Comparison of ENCODE assay signal across 15 cellular contexts in the genomic region with DNA sequence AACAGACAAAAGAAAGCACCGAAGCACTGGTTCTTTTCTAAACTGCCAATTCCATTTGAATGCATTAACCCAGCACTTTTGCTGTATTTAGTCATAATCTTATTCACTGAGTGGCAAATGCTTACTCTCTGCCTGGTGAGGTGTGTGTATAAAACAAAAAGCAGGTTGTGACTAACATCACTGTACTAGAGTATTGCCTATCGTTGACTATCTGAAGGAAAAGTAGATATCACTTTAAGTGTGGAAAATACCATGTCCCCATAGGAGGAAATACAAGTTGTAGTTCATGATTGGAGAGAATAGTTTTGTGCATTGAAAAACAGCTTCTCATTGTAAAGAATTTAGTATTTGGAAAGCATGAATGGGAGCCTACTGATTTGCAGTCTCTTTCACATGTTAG. TPM values are rescaled to one million over a fixed set of nuclear protein-coding genes. Genes with fewer than 3 reads are reported as not detected.
A peak's percentile ranks its signal among the peaks of the same experiment; 100 is the strongest.
DNase-seq lines count a peak whose midpoint lies in the region; ATAC-seq, FAIRE-seq and TF ChIP-seq lines count a peak whose summit lies in the region.
"Had no signal": no experiment of that assay in that cellular context is flagged by ENCODE, and none has a peak within 500 bp of the region (broad histone marks: within the 10 kb centered on the region; RNA-seq: fewer than 3 reads in every experiment).

No MANE protein-coding gene starts in this region.

- BruUV-seq in endothelial cell of umbilical vein (replicated peaks; lab: Mats Ljungman, UMichigan) = no TSS peak

- H3K27me3 Mint-ChIP-seq in activated naive CD4-positive, alpha-beta T cell treated with anti-CD3 and anti-CD28 coated beads for 36 hours (ENCODE audit: low read depth) = no peaks in the 10 kb centered on the region

- H3K27me3 ChIP-seq in Peyer's patch = no peaks in the 10 kb centered on the region
- no peaks in the 10 kb centered on the region for H3K27me3 ChIP-seq in endothelial cell of umbilical vein (ENCODE audit: control insufficient read depth in 2 of 2, insufficient read depth in 2 of 2, low read length in 2 of 2)
- H3K27me3 ChIP-seq in neuron (ENCODE audit: insufficient read depth, low read length) = no peaks in the 10 kb centered on the region

- no peak for ATAC-seq in HG03342 (IDR thresholded peaks at IDR 0.05; ENCODE audit: unreplicated experiment)

- peaks cover 0 to 34% (median 0%) of the 10 kb centered on the region in 4 donors for H3K4me1 ChIP-seq in Peyer's patch
- H3K4me1 ChIP-seq in endothelial cell of umbilical vein (ENCODE audit: control insufficient read depth, extremely low read depth, insufficient read depth, low read length) = peaks cover 46% of the 10 kb centered on the region
- H3K4me1 ChIP-seq in neuron (ENCODE audit: insufficient read depth, low read length) = peaks cover 51% of the 10 kb centered on the region

- H3K27ac Mint-ChIP-seq in activated naive CD4-positive, alpha-beta T cell treated with anti-CD3 and anti-CD28 coated beads for 36 hours = no peak overlapping the region

- H3K27ac ChIP-seq in Peyer's patch (peak overlapping the region in 3 of 4 donors; percentile 75 to 100 (median 96)), endothelial cell of umbilical vein (ENCODE audit: insufficient read depth, low read depth, low read length) (peak overlapping the region; percentile 80)

- H3K4me1 Mint-ChIP-seq in activated naive CD4-positive, alpha-beta T cell treated with anti-CD3 and anti-CD28 coated beads for 36 hours (ENCODE audit: low read depth) = peaks cover 32% of the 10 kb centered on the region

- CTCF ChIA-PET in AG04449 (lab: Yijun Ruan, JAX) (interaction anchor here (2.6 kb wide), 1 partner anchor 47 kb away, joined by 19 read pairs; no protein-coding TSS in a partner anchor), endothelial cell of umbilical vein (lab: Charles Lee) (interaction anchor here (0.8 to 5.2 kb wide), 5 partner anchors 10 to 97 kb away, joined by 3 to 62 read pairs (median 4); no protein-coding TSS in a partner anchor)
- CTCF ChIA-PET in activated naive CD4-positive, alpha-beta T cell treated with anti-CD3 and anti-CD28 coated beads for 36 hours (lab: Charles Lee) = no interaction called here

- H3K79me2 ChIP-seq in endothelial cell of umbilical vein (ENCODE audit: control insufficient read depth, insufficient read depth, low read length) = peaks cover 77% of the 10 kb centered on the region

- TF ChIP-seq CTCF in AG04449 (IDR thresholded peaks at IDR 0.05; ENCODE audit: insufficient read depth, low read length, missing control alignments) (no peak), Peyer's patch (IDR thresholded peaks at IDR 0.05) (no peak), endothelial cell of umbilical vein (IDR thresholded peaks at IDR 0.05; ENCODE audit: extremely low read depth in 1 of 2, insufficient read depth in 1 of 2, low read depth in 1 of 2, low read length in 2 of 2) (no peak)

- POLR2A ChIA-PET in AG04449 (lab: Yijun Ruan, JAX) (no interaction called here), endothelial cell of umbilical vein (lab: Charles Lee) (interaction anchor here (1.1 kb wide), 1 partner anchor 99 kb away, joined by 4 read pairs; no protein-coding TSS in a partner anchor)

- peaks cover 0 to 3% (median 0%) of the 10 kb centered on the region in 4 donors for H3K9me3 ChIP-seq in Peyer's patch
- no peaks in the 10 kb centered on the region for H3K9me3 ChIP-seq in endothelial cell of umbilical vein (replicated peaks; ENCODE audit: control insufficient read depth, insufficient read depth, low read length)
- no peaks in the 10 kb centered on the region for H3K9me3 ChIP-seq in neuron (ENCODE audit: low read length)

- no peak for DNase-seq in AG04449 (ENCODE audit: low read depth, low spot score)
- DNase-seq in Peyer's patch = no peak
- peak; percentile 62 for DNase-seq in endothelial cell of umbilical vein (ENCODE audit: low read depth, low spot score)
- DNase-seq in middle frontal gyrus (ENCODE audit: extremely low spot score, low spot score) = no peak
- no peak for DNase-seq in activated naive CD4-positive, alpha-beta T cell (lab: John Stamatoyannopoulos, UW)
- no peak for DNase-seq in activated naive CD4-positive, alpha-beta T cell treated with anti-CD3 and anti-CD28 coated beads for 36 hours
- DNase-seq: activated CD4-positive, CD25-positive, alpha-beta regulatory T cell; NCI-H446 treated with DMSO at 0.1 percent for 48 hours had no signal

- H3K4me2 ChIP-seq in endothelial cell of umbilical vein (ENCODE audit: insufficient read depth, low read length) = peak overlapping the region; percentile 96

- H3K4me3 ChIP-seq in AG04449 (ENCODE audit: low read depth, low read length) = peak overlapping the region; percentile 50
- peak overlapping the region in 2 of 4 donors; percentile 92 to 99 for H3K4me3 ChIP-seq in Peyer's patch
- peak overlapping the region; percentile 60 to 99 (median 98) for H3K4me3 ChIP-seq in endothelial cell of umbilical vein (replicated peaks in 1 of 3; ENCODE audit: insufficient read depth in 1 of 3, low read depth in 1 of 3, low read length in 3 of 3)
- peak overlapping the region; percentile 79 for H3K4me3 ChIP-seq in neuron (ENCODE audit: low read length)
- H3K4me3 ChIP-seq: lung had no signal

- H3K36me3 ChIP-seq in Peyer's patch (peaks cover 0 to 11% (median 0%) of the 10 kb centered on the region in 3 donors), endothelial cell of umbilical vein (ENCODE audit: control insufficient read depth in 2 of 2, extremely low read depth in 1 of 2, insufficient read depth in 2 of 2, low read length in 2 of 2) (peaks cover 0 to 12% of the 10 kb centered on the region in 2 experiments), neuron (ENCODE audit: insufficient read depth, low read length) (peaks cover 6% of the 10 kb centered on the region)

- TF ChIP-seq POLR2A in Peyer's patch (IDR thresholded peaks at IDR 0.05) = no peak
- no peak for TF ChIP-seq POLR2A in endothelial cell of umbilical vein (IDR thresholded peaks at IDR 0.05; ENCODE audit: low read depth, low read length)

- no peak for FAIRE-seq in endothelial cell of umbilical vein (lab: Jason Lieb, UNC)
- FAIRE-seq: GM12892, H1 had no signal

- H3K9me3 Mint-ChIP-seq in activated naive CD4-positive, alpha-beta T cell treated with anti-CD3 and anti-CD28 coated beads for 36 hours = no peaks in the 10 kb centered on the region
- H3K9me3 Mint-ChIP-seq: CD14-positive monocyte; central memory CD8-positive, alpha-beta T cell had no signal

- no peaks in the 10 kb centered on the region for H4K20me1 ChIP-seq in endothelial cell of umbilical vein (replicated peaks; ENCODE audit: control insufficient read depth, extremely low read depth, insufficient read depth, low read length)

- intact Hi-C loops in endothelial cell of umbilical vein (cut with micrococcal nuclease) = loop anchor here (5.0 kb wide), 1 partner anchor 123 kb away; no protein-coding TSS in a partner anchor
- intact Hi-C loops in activated naive CD4-positive, alpha-beta T cell treated with anti-CD3 and anti-CD28 coated beads for 36 hours (cut with micrococcal nuclease) = no loop called here

- peak overlapping the region; percentile 87 for H3K9ac ChIP-seq in endothelial cell of umbilical vein (replicated peaks; ENCODE audit: extremely low read depth, insufficient read depth, low read length)

- H2AFZ ChIP-seq in endothelial cell of umbilical vein (ENCODE audit: low read depth, low read length) (no peak overlapping the region), neuron (ENCODE audit: low read depth, low read length) (no peak overlapping the region)

- no peak overlapping the region for H3K4me3 Mint-ChIP-seq in activated naive CD4-positive, alpha-beta T cell treated with anti-CD3 and anti-CD28 coated beads for 36 hours
- H3K4me3 Mint-ChIP-seq: CD14-positive monocyte; central memory CD8-positive, alpha-beta T cell had no signal

- H3K9me1 ChIP-seq in endothelial cell of umbilical vein (replicated peaks; ENCODE audit: control insufficient read depth, extremely low read depth, insufficient read depth, low read length) = no peaks in the 10 kb centered on the region

- peaks cover 5% of the 10 kb centered on the region for H3K36me3 Mint-ChIP-seq in activated naive CD4-positive, alpha-beta T cell treated with anti-CD3 and anti-CD28 coated beads for 36 hours (ENCODE audit: low read depth)

- dilution Hi-C loops in endothelial cell of umbilical vein (cut with MboI; ENCODE audit: extremely low pct_ligation_motif_present, low sequenced_read_pairs) = no loop called here

TF ChIP-seq in endothelial cell of umbilical vein, 7 proteins besides CTCF, POLR2A, EP300 and RAD21:
- TF ChIP-seq POLR2AphosphoS5 (IDR thresholded peaks at IDR 0.05; ENCODE audit: insufficient read depth, low read depth, low read length) = no peak
TF ChIP-seq in endothelial cell of umbilical vein: peak in this region for 0.

RNA-seq across cellular contexts. Expression of gene PDLIM5, which starts 2.7 kb away (rescaled TPM):
- total RNA-seq in Peyer's patch (100 to 1,000 TPM; 112 to 197 (median 158) TPM), endothelial cell of umbilical vein (310 and 323 TPM in 2 replicates)
- 243 and 281 TPM in 2 replicates for polyA plus RNA-seq in endothelial cell of umbilical vein
- 235 and 259 TPM in 2 replicates for polyA plus RNA-seq in endothelial cell of umbilical vein (2011; cell fraction: cytosol; rRNA removed)
- 341 and 344 TPM in 2 replicates for polyA plus RNA-seq in endothelial cell of umbilical vein (2011; cell fraction: nucleus; rRNA removed)
- 152 and 183 TPM in 2 replicates for polyA plus RNA-seq in endothelial cell of umbilical vein (2012)
- 950 and 1,000 TPM in 2 replicates for polyA minus RNA-seq in endothelial cell of umbilical vein
- polyA minus RNA-seq in endothelial cell of umbilical vein (2011; cell fraction: cytosol; rRNA and poly(A)+ RNA removed) = 25.4 TPM
- 1,523 and 1,740 TPM in 2 replicates for polyA minus RNA-seq in endothelial cell of umbilical vein (2011; cell fraction: nucleus; rRNA and poly(A)+ RNA removed)
- total RNA-seq in activated naive CD4-positive, alpha-beta T cell treated with anti-CD3 and anti-CD28 coated beads for 36 hours = 10 to 100 TPM; 19.0 to 22.2 TPM

Comparison
In these comparisons a context has a peak if more than half of its experiments do, and no peak if none do; other contexts are left out.
1. RNA of gene PDLIM5, which starts 2.7 kb away (total RNA-seq): 310 to 323 TPM in endothelial cell of umbilical vein and 112 to 197 TPM in Peyer's patch; 19.0 to 22.2 TPM in activated naive CD4-positive, alpha-beta T cell treated with anti-CD3 and anti-CD28 coated beads for 36 hours; every median in the first group is over 4 times any median in the second.